In genomic region chr1:225607355-225607754, GRCh38 we compare ENCODE assay signal across 2 cellular contexts.
TF ChIP-seq lines count a peak whose summit lies in the region.

No MANE protein-coding gene starts in this region.

TF ChIP-seq in HepG2, 621 proteins besides CTCF, POLR2A, EP300 and RAD21:
- peak; percentile 21; the same call in 1 of the 2 replicates for TF ChIP-seq SOX5 (CRISPR knock-in tag; IDR thresholded peaks at IDR 0.05; ENCODE audit: borderline replicate concordance)
- TF ChIP-seq PAX8 (CRISPR knock-in tag; IDR thresholded peaks at IDR 0.05; ENCODE audit: borderline replicate concordance), result no peak
- TF ChIP-seq ZNF766 (CRISPR knock-in tag; IDR thresholded peaks at IDR 0.05; ENCODE audit: borderline replicate concordance), result no peak
- TF ChIP-seq MLXIP (CRISPR knock-in tag; IDR thresholded peaks at IDR 0.05; ENCODE audit: borderline replicate concordance), result no peak
- no peak for TF ChIP-seq ZSCAN25 (CRISPR knock-in tag; IDR thresholded peaks at IDR 0.05)
- no peak for TF ChIP-seq ZNF724P (CRISPR knock-in tag; IDR thresholded peaks at IDR 0.05; ENCODE audit: borderline replicate concordance)
- TF ChIP-seq FOXA3 (CRISPR knock-in tag; IDR thresholded peaks at IDR 0.05), result peak; percentile 59; the same call in 1 of the 2 replicates
- no peak for TF ChIP-seq MXD4 (CRISPR knock-in tag; IDR thresholded peaks at IDR 0.05)
- no peak for TF ChIP-seq ZNF260 (CRISPR knock-in tag; IDR thresholded peaks at IDR 0.05; ENCODE audit: borderline replicate concordance, low read depth)
- TF ChIP-seq KDM1A (CRISPR knock-in tag; IDR thresholded peaks at IDR 0.05), result no peak
- TF ChIP-seq ZNF557 (CRISPR knock-in tag; IDR thresholded peaks at IDR 0.05), result no peak
- peak; percentile 81 for TF ChIP-seq ZSCAN22 (CRISPR knock-in tag; IDR thresholded peaks at IDR 0.05)
- no peak for TF ChIP-seq SMAD3 (CRISPR knock-in tag; IDR thresholded peaks at IDR 0.05)
- TF ChIP-seq YEATS4 (CRISPR knock-in tag; IDR thresholded peaks at IDR 0.05; ENCODE audit: borderline replicate concordance), result no peak
- TF ChIP-seq ZBTB42 (CRISPR knock-in tag; IDR thresholded peaks at IDR 0.05), result no peak
- no peak for TF ChIP-seq KLF11 (CRISPR knock-in tag; IDR thresholded peaks at IDR 0.05)
- TF ChIP-seq FOXA1 (IDR thresholded peaks at IDR 0.05), result no peak
- TF ChIP-seq FOXA1 (CRISPR knock-in tag; IDR thresholded peaks at IDR 0.05), result peak; percentile 45; the same call in 1 of the 2 replicates
- TF ChIP-seq ZNF616 (CRISPR knock-in tag; IDR thresholded peaks at IDR 0.05; ENCODE audit: low read depth), result no peak
- no peak for TF ChIP-seq MTF1 (CRISPR knock-in tag; IDR thresholded peaks at IDR 0.05)
- TF ChIP-seq MLX (CRISPR knock-in tag; IDR thresholded peaks at IDR 0.05), result no peak
- no peak for TF ChIP-seq HINFP (CRISPR knock-in tag; IDR thresholded peaks at IDR 0.05; ENCODE audit: low read depth)
- TF ChIP-seq FOXP4 (CRISPR knock-in tag; IDR thresholded peaks at IDR 0.05), result no peak
- no peak for TF ChIP-seq ZNF780A (CRISPR knock-in tag; IDR thresholded peaks at IDR 0.05)
- no peak for TF ChIP-seq ZBTB3 (CRISPR knock-in tag; IDR thresholded peaks at IDR 0.05; ENCODE audit: borderline replicate concordance, low read depth)

TF ChIP-seq in H1, 55 proteins besides CTCF, POLR2A, EP300 and RAD21:
- no peak for TF ChIP-seq PHF8 (conservative IDR thresholded peaks at IDR 0.05; ENCODE audit: low read depth, low read length)
